8 cellular contexts compared by ENCODE assay signal in genomic region chr10:68075550-68076004, GRCh38. TPM values are rescaled to one million over a fixed set of nuclear protein-coding genes. Genes with fewer than 3 reads are reported as not detected.
DNase-seq lines count a peak whose midpoint lies in the region; ATAC-seq and TF ChIP-seq lines count a peak whose summit lies in the region.

No MANE protein-coding gene starts in this region.

- intact Hi-C loops in right lobe of liver (cut with DNase I) (no loop called here), transverse colon (cut with DNase I; ENCODE audit: low total_unique reads) (no loop called here)

- no peaks in the 10 kb centered on the region for H3K36me3 ChIP-seq in right lobe of liver
- no peaks in the 10 kb centered on the region for H3K36me3 ChIP-seq in transverse colon

- TF ChIP-seq CTCF in right lobe of liver (IDR thresholded peaks at IDR 0.05) (no peak), transverse colon (IDR thresholded peaks at IDR 0.05) (no peak)

- H3K4me3 ChIP-seq in right lobe of liver (peak overlapping the region in 2 of 3 donors; percentile 77 to 93), transverse colon (peak overlapping the region in 3 of 4 donors; percentile 62 to 99 (median 71))

- no peak for ATAC-seq in right lobe of liver
- no peak for ATAC-seq in HG02588 (IDR thresholded peaks at IDR 0.05; ENCODE audit: unreplicated experiment)

- H3K27me3 Mint-ChIP-seq in activated naive CD4-positive, alpha-beta T cell treated with anti-CD3 and anti-CD28 coated beads, Interleukin-2, amount 50 U/mL, for 24 hours = no peaks in the 10 kb centered on the region

- H3K4me1 Mint-ChIP-seq in activated naive CD4-positive, alpha-beta T cell treated with anti-CD3 and anti-CD28 coated beads, Interleukin-2, amount 50 U/mL, for 24 hours = peaks cover 38% of the 10 kb centered on the region

- no peak for TF ChIP-seq POLR2A in right lobe of liver (IDR thresholded peaks at IDR 0.05)
- TF ChIP-seq POLR2A in transverse colon (IDR thresholded peaks at IDR 0.05) = no peak

- peak overlapping the region; percentile 76 for H3K27ac Mint-ChIP-seq in activated naive CD4-positive, alpha-beta T cell treated with anti-CD3 and anti-CD28 coated beads, Interleukin-2, amount 50 U/mL, for 24 hours

- H3K9me3 Mint-ChIP-seq in activated naive CD4-positive, alpha-beta T cell treated with anti-CD3 and anti-CD28 coated beads, Interleukin-2, amount 50 U/mL, for 24 hours = no peaks in the 10 kb centered on the region

- DNase-seq in activated naive CD4-positive, alpha-beta T cell treated with Interleukin-2 at 50 U/mL for 16 hours = no peak
- no peak for DNase-seq in right lobe of liver
- no peak for DNase-seq in transverse colon
- DNase-seq in occipital lobe (lab: John Stamatoyannopoulos, UW) = no peak
- DNase-seq in ecto neural progenitor cell (ENCODE audit: low spot score) = no peak

- H3K9me3 ChIP-seq in right lobe of liver = no peaks in the 10 kb centered on the region
- H3K9me3 ChIP-seq in transverse colon = no peaks in the 10 kb centered on the region

- H3K4me3 Mint-ChIP-seq in activated naive CD4-positive, alpha-beta T cell treated with anti-CD3 and anti-CD28 coated beads, Interleukin-2, amount 50 U/mL, for 24 hours = peak overlapping the region; percentile 97

- H3K4me1 ChIP-seq in right lobe of liver (peaks cover 0 to 22% (median 0%) of the 10 kb centered on the region in 4 donors), transverse colon (peaks cover 11 to 37% (median 26%) of the 10 kb centered on the region in 4 donors)

- no peaks in the 10 kb centered on the region for H3K27me3 ChIP-seq in right lobe of liver
- no peaks in the 10 kb centered on the region for H3K27me3 ChIP-seq in transverse colon

- WGBS in right lobe of liver (ENCODE audit: insufficient coverage, low coverage, low lambda C conversion rate, missing lambda C conversion rate) = 19% methylated on average over 3 of the region's 3 CpGs
- 31 to 33% methylated on average over 3 of the region's 3 CpGs for WGBS in transverse colon (ENCODE audit: low coverage in 1 of 2), 2 donors

- in situ Hi-C loops in transverse colon (cut with MboI; ENCODE audit: low pct_ligation_motif_present in 1 of 4, low pct_unique_long_range_greater_than_20kb in 1 of 4, low sequenced_read_pairs in 3 of 4) = no loop called here

- peak overlapping the region; percentile 89 for H3K27ac ChIP-seq in angular gyrus (ENCODE audit: low read depth, low read length)
- peak overlapping the region in 1 of 3 donors; percentile 24 for H3K27ac ChIP-seq in right lobe of liver
- peak overlapping the region; percentile 96 to 100 (median 98) for H3K27ac ChIP-seq in transverse colon

- TF ChIP-seq EP300 in transverse colon (IDR thresholded peaks at IDR 0.05; ENCODE audit: low read depth) = no peak

- H3K36me3 Mint-ChIP-seq in activated naive CD4-positive, alpha-beta T cell treated with anti-CD3 and anti-CD28 coated beads, Interleukin-2, amount 50 U/mL, for 24 hours = peaks cover 8% of the 10 kb centered on the region

RNA-seq across cellular contexts. Expression of gene HERC4, which starts 0.5 kb away (rescaled TPM):
- total RNA-seq in right lobe of liver = 10 to 100 TPM; 17.6 to 32.2 (median 26.9) TPM
- 100 to 1,000 TPM in 2 of 4 donors, 10 to 100 TPM in 2; 32.0 to 154 (median 105) TPM for total RNA-seq in transverse colon
- total RNA-seq in occipital lobe = 96.1 TPM

RNA-seq across cellular contexts. Expression of gene MYPN, which starts 33.7 kb away (rescaled TPM):
- total RNA-seq in right lobe of liver (under 1 TPM in 4 of 6 experiments, not detected in 2; 0.07 to 0.31 (median 0.10) TPM), transverse colon (1 to 10 TPM in 1 of 4 donors, under 1 TPM in 2, not detected in 1; 0.27 to 1.5 (median 0.79) TPM), occipital lobe (not detected)
